ENCODE assay signal across 25 cellular contexts in the genomic region with DNA sequence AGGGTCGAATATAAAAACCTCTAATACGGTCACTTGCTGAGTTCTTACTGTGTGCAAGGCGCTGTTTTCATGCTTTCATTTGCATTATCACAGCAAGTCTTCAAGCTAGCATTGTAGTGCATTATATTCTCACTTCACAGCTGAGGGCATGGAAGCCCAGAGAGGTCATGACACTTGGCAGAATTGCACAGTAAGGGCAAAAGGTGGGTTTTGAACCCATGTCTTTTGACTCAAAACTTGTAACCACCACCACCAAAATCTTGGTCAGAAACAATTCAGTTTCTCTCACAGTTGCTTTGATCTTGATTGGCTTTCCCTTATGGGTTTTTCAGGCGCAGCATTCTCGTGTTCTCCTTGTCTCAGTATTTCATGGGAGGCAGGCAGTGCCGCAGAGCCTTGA.
"Had no signal": no experiment of that assay in that cellular context is flagged by ENCODE, and none has a peak within 500 bp of the region (broad histone marks: within the 10 kb centered on the region; RNA-seq: fewer than 3 reads in every experiment).

No MANE protein-coding gene starts in this region.

- ATAC-seq: left cardiac atrium; left lobe of liver; lower lobe of right lung; natural killer cell; right cardiac atrium; stimulated activated effector memory CD8-positive, alpha-beta T cell treated with anti-CD3 and anti-CD28 coated beads, Interleukin-12 subunit alpha, Interleukin-12 subunit beta, amount 100 ng/mL, for 72 hours had no signal

- FAIRE-seq: keratinocyte, small intestine had no signal

- H3K27me3 ChIP-seq: neural progenitor cell, ovary, sigmoid colon, spleen, tibial nerve, uterus had no signal

- H2AFZ ChIP-seq: neural progenitor cell had no signal

- DNase-seq: hippocampal formation; kidney glomerular epithelial cell; left cardiac atrium; lower lobe of right lung; mammary epithelial cell; mesendoderm; naive B cell; natural killer cell; nephron progenitor cell; ovary; retina; right cardiac atrium; sigmoid colon; small intestine; spleen; stimulated activated CD4-positive, alpha-beta T cell treated with anti-CD3 and anti-CD28 coated beads, Interleukin-4, amount 100 ng/mL, for 24 hours; stimulated activated naive CD4-positive, alpha-beta T cell; substantia nigra; uterus had no signal

- H3K36me3 ChIP-seq: lower lobe of right lung, neural progenitor cell, ovary, prostate gland, sigmoid colon, spleen, uterus had no signal

- H3K4me3 ChIP-seq: lower lobe of right lung, neural progenitor cell, ovary, prostate gland, sigmoid colon, spleen, tibial nerve, uterus had no signal

- H3K9ac ChIP-seq: neural progenitor cell had no signal

- H3K4me1 ChIP-seq: neural progenitor cell, prostate gland had no signal

- H3K4me2 ChIP-seq: neural progenitor cell had no signal

- H3K27ac ChIP-seq: lower lobe of right lung, neural progenitor cell, ovary, prostate gland, sigmoid colon, spleen, tibial nerve, uterus had no signal

- H3K9me3 ChIP-seq: lower lobe of right lung, ovary, prostate gland, sigmoid colon, uterus had no signal
